Comparison of ENCODE assay signal across 1 cellular context in genomic region chr18:8709248-8710059, GRCh38.
TF ChIP-seq lines count a peak whose summit lies in the region.

No MANE protein-coding gene starts in this region.

TF ChIP-seq in H1, 55 proteins besides CTCF, POLR2A, EP300 and RAD21:
- no peak for TF ChIP-seq NRF1 (IDR thresholded peaks at IDR 0.05; ENCODE audit: low read depth, low read length)
- no peak for TF ChIP-seq SRF (IDR thresholded peaks at IDR 0.05; ENCODE audit: low read depth, low read length)
- no peak for TF ChIP-seq NANOG (IDR thresholded peaks at IDR 0.05; ENCODE audit: insufficient read depth, low read depth, low read length, poor library complexity, severe bottlenecking)
- TF ChIP-seq CBX5 (IDR thresholded peaks at IDR 0.05; ENCODE audit: low read depth, low read length): no peak
- TF ChIP-seq HDAC2 (IDR thresholded peaks at IDR 0.05; ENCODE audit: borderline replicate concordance in 1 of 2, low read depth in 2 of 2, low read length in 2 of 2): no peak
- TF ChIP-seq CTBP2 (IDR thresholded peaks at IDR 0.05; ENCODE audit: borderline replicate concordance, insufficient read depth, insufficient read length, low read length): no peak
- no peak for TF ChIP-seq RXRA (IDR thresholded peaks at IDR 0.05; ENCODE audit: insufficient read depth, low read depth, low read length)
- no peak for TF ChIP-seq SP2 (IDR thresholded peaks at IDR 0.05; ENCODE audit: low read length)
- TF ChIP-seq ASH2L (IDR thresholded peaks at IDR 0.05; ENCODE audit: low read length): no peak
- TF ChIP-seq SP1 (IDR thresholded peaks at IDR 0.05; ENCODE audit: low read depth, low read length): no peak
- TF ChIP-seq TAF7 (optimal IDR thresholded peaks at IDR 0.05; ENCODE audit: borderline replicate concordance, low read depth, low read length): no peak
- TF ChIP-seq JUN (IDR thresholded peaks at IDR 0.05; ENCODE audit: low read depth, low read length): no peak
- no peak for TF ChIP-seq SIN3A (conservative IDR thresholded peaks at IDR 0.05 in 1 of 2, IDR thresholded peaks at IDR 0.05 in 1 of 2; ENCODE audit: low read depth in 1 of 2, low read length in 2 of 2)
- no peak for TF ChIP-seq CBX8 (IDR thresholded peaks at IDR 0.05; ENCODE audit: borderline replicate concordance, low read depth, low read length)
- TF ChIP-seq SUZ12 (IDR thresholded peaks at IDR 0.05; ENCODE audit: low read length): no peak
